Comparison of ENCODE assay signal across 9 cellular contexts in the genomic region with DNA sequence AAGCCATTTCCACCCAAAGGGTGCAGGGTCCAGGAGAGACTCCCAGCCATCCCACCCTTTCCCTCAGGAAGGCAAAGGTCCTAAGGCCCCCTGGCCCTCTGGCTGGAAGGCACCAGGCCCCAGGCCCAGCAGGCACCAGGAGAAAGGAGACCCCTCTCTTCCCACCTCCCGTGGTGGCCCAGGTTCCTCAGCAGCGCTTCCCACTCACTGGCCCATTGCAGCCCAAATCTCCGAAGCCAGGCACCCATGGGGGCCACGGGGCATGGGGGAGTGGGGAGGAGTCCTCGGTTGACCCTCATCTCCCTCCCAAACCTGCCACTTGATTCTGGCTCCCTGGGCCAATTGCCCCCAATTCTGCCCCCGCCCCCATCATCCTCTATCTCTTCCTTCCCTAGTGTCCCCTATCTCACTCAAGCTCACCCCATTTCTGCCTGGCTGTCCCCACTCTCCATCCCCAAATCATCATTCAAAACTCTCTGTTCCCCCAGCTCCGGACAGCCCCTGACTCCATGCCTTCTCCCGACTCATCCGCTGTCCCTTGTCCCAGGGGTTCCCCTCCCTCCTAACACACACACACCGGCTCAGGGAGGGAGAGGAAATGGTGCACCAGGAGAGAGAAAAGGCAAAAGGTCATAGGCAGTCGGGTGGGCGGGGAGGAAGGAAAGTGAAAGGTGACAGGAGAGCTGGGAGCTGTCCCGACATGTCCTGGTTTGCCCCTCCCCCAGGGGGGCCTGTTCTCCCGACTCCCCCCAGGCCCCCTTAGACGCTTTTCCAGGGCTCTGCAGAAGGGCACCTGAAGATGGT. TPM values are rescaled to one million over a fixed set of nuclear protein-coding genes. Genes with fewer than 3 reads are reported as not detected.
DNase-seq lines count a peak whose midpoint lies in the region; ATAC-seq and TF ChIP-seq lines count a peak whose summit lies in the region.
"Had no signal": no experiment of that assay in that cellular context is flagged by ENCODE, and none has a peak within 500 bp of the region (broad histone marks: within the 10 kb centered on the region; RNA-seq: fewer than 3 reads in every experiment).

No MANE protein-coding gene starts in this region.

- no peak for DNase-seq in activated CD8-positive, alpha-beta memory T cell treated with anti-CD3 and anti-CD28 coated beads, Interleukin-2, amount 10 ng/mL, durations not matched to agents 7 days and 5 days
- no peak for DNase-seq in activated CD8-positive, alpha-beta memory T cell treated with anti-CD3 and anti-CD28 coated beads, Interleukin-2, amount 50 U/mL, for 48 hours
- DNase-seq in ascending aorta (ENCODE audit: low spot score in 2 of 2): no peak
- DNase-seq in right lobe of liver: no peak
- DNase-seq in tibial nerve (ENCODE audit: low spot score in 2 of 2): no peak
- no peak for DNase-seq in medulla oblongata (ENCODE audit: extremely low spot score)
- DNase-seq: DMS 273 treated with DMSO at 0.1 percent for 48 hours had no signal

- no peak for TF ChIP-seq CTCF in ascending aorta (IDR thresholded peaks at IDR 0.05)
- TF ChIP-seq CTCF in right lobe of liver (IDR thresholded peaks at IDR 0.05): no peak
- TF ChIP-seq CTCF in tibial nerve (IDR thresholded peaks at IDR 0.05): no peak

- H3K27me3 ChIP-seq in ascending aorta (peaks cover 3% of the 10 kb centered on the region), right lobe of liver (no peaks in the 10 kb centered on the region), tibial nerve (peaks cover 0 to 8% of the 10 kb centered on the region in 2 donors)

- peaks cover 47% of the 10 kb centered on the region for H3K36me3 Mint-ChIP-seq in activated CD8-positive, alpha-beta memory T cell treated with anti-CD3 and anti-CD28 coated beads, Interleukin-2, amount 10 ng/mL, durations not matched to agents 7 days and 5 days

- 35% methylated on average over 11 of the region's 15 CpGs for WGBS in right lobe of liver (ENCODE audit: insufficient coverage, low coverage, low lambda C conversion rate, missing lambda C conversion rate)
- 57 to 60% methylated on average over 15 of the region's 15 CpGs for WGBS in tibial nerve, 2 donors

- peak overlapping the region; percentile 95 for H3K27ac Mint-ChIP-seq in activated CD8-positive, alpha-beta memory T cell treated with anti-CD3 and anti-CD28 coated beads, Interleukin-2, amount 10 ng/mL, durations not matched to agents 7 days and 5 days

- TF ChIP-seq POLR2A in right lobe of liver (IDR thresholded peaks at IDR 0.05): no peak
- TF ChIP-seq POLR2A in tibial nerve (IDR thresholded peaks at IDR 0.05): no peak

- H3K27ac ChIP-seq in ascending aorta (no peak overlapping the region), right lobe of liver (peak overlapping the region in 1 of 3 donors; percentile 17), tibial nerve (peak overlapping the region in 2 of 4 donors; percentile 60 to 62)

- peak overlapping the region; percentile 92 for H3K4me3 Mint-ChIP-seq in activated CD8-positive, alpha-beta memory T cell treated with anti-CD3 and anti-CD28 coated beads, Interleukin-2, amount 10 ng/mL, durations not matched to agents 7 days and 5 days

- H3K9me3 ChIP-seq in ascending aorta (no peaks in the 10 kb centered on the region), right lobe of liver (no peaks in the 10 kb centered on the region), tibial nerve (no peaks in the 10 kb centered on the region)

- no peak for TF ChIP-seq EP300 in tibial nerve (IDR thresholded peaks at IDR 0.05)

- ATAC-seq in activated CD8-positive, alpha-beta memory T cell treated with anti-CD3 and anti-CD28 coated beads, Interleukin-2, amount 10 ng/mL, durations not matched to agents 7 days and 5 days: peak; percentile 2
- peak in 3 of 4 donors; percentile 7 to 56 (median 11) for ATAC-seq in right lobe of liver
- no peak for ATAC-seq in GM21515 (IDR thresholded peaks at IDR 0.05; ENCODE audit: unreplicated experiment)
- no peak for ATAC-seq in HG02759 (IDR thresholded peaks at IDR 0.05; ENCODE audit: unreplicated experiment)

- CTCF ChIA-PET in activated CD8-positive, alpha-beta memory T cell treated with anti-CD3 and anti-CD28 coated beads, Interleukin-2, amount 10 ng/mL, durations not matched to agents 7 days and 5 days (lab: Charles Lee): interaction anchor here (0.8 to 3.1 kb wide), 11 partner anchors 10 to 137 kb away, joined by 3 to 23 read pairs (median 5); a partner anchor contains a TSS

- peaks cover 74% of the 10 kb centered on the region for H3K4me1 Mint-ChIP-seq in activated CD8-positive, alpha-beta memory T cell treated with anti-CD3 and anti-CD28 coated beads, Interleukin-2, amount 10 ng/mL, durations not matched to agents 7 days and 5 days

- intact Hi-C loops in ascending aorta (cut with DNase I) (no loop called here), right lobe of liver (cut with DNase I) (no loop called here)

- H3K4me3 ChIP-seq in ascending aorta (peak overlapping the region; percentile 58 to 71), right lobe of liver (peak overlapping the region; percentile 35 to 47 (median 41)), tibial nerve (peak overlapping the region; percentile 36 to 66 (median 55))

- no peaks in the 10 kb centered on the region for H3K9me3 Mint-ChIP-seq in activated CD8-positive, alpha-beta memory T cell treated with anti-CD3 and anti-CD28 coated beads, Interleukin-2, amount 10 ng/mL, durations not matched to agents 7 days and 5 days (ENCODE audit: low read depth)

- H3K4me1 ChIP-seq in ascending aorta (peaks cover 0 to 5% of the 10 kb centered on the region in 2 donors), right lobe of liver (peaks cover 0 to 6% (median 0%) of the 10 kb centered on the region in 4 donors), tibial nerve (peaks cover 0 to 47% (median 21%) of the 10 kb centered on the region in 4 donors)

- H3K27me3 Mint-ChIP-seq in activated CD8-positive, alpha-beta memory T cell treated with anti-CD3 and anti-CD28 coated beads, Interleukin-2, amount 10 ng/mL, durations not matched to agents 7 days and 5 days: peaks cover 3% of the 10 kb centered on the region

- H3K36me3 ChIP-seq in ascending aorta: no peaks in the 10 kb centered on the region
- H3K36me3 ChIP-seq in right lobe of liver: no peaks in the 10 kb centered on the region
- no peaks in the 10 kb centered on the region for H3K36me3 ChIP-seq in tibial nerve

RNA-seq across cellular contexts. Expression of a gene that starts 1.2 kb away (rescaled TPM):
- 100 to 1,000 TPM; 107 to 304 TPM for total RNA-seq in activated CD8-positive, alpha-beta memory T cell treated with anti-CD3 and anti-CD28 coated beads, Interleukin-2, amount 10 ng/mL, durations not matched to agents 7 days and 5 days
- total RNA-seq in ascending aorta (not detected), right lobe of liver (1 to 10 TPM in 3 of 6 experiments, under 1 TPM in 1, not detected in 2; 0.15 to 2.0 (median 1.6) TPM), tibial nerve (under 1 TPM; 0.30 to 0.84 (median 0.72) TPM)

RNA-seq across cellular contexts. Expression of a gene that starts 21.3 kb away (rescaled TPM):
- 100 to 1,000 TPM; 122 to 141 TPM for total RNA-seq in activated CD8-positive, alpha-beta memory T cell treated with anti-CD3 and anti-CD28 coated beads, Interleukin-2, amount 10 ng/mL, durations not matched to agents 7 days and 5 days
- not detected for total RNA-seq in ascending aorta
- under 1 TPM in 4 of 6 experiments, not detected in 2; 0.10 to 0.75 (median 0.19) TPM for total RNA-seq in right lobe of liver
- total RNA-seq in tibial nerve: 10 to 100 TPM in 1 of 4 donors, 1 to 10 TPM in 3; 1.4 to 19.7 (median 4.2) TPM

RNA-seq across cellular contexts. Expression of a gene that starts 43.9 kb away (rescaled TPM):
- 10 to 100 TPM in 1 of 2 experiments, 1 to 10 TPM in 1; 8.7 to 10.2 TPM for total RNA-seq in activated CD8-positive, alpha-beta memory T cell treated with anti-CD3 and anti-CD28 coated beads, Interleukin-2, amount 10 ng/mL, durations not matched to agents 7 days and 5 days
- 55.9 TPM for total RNA-seq in ascending aorta
- total RNA-seq in right lobe of liver: 1 to 10 TPM in 5 of 6 experiments, under 1 TPM in 1; 0.86 to 8.6 (median 4.0) TPM
- total RNA-seq in tibial nerve: 10 to 100 TPM; 38.7 to 57.9 (median 45.3) TPM

Comparison
In these comparisons a context has a peak if more than half of its experiments do, and no peak if none do; other contexts are left out.
1. ATAC-seq: peak in activated CD8-positive, alpha-beta memory T cell treated with anti-CD3 and anti-CD28 coated beads, Interleukin-2, amount 10 ng/mL, durations not matched to agents 7 days and 5 days (single experiment) and right lobe of liver (3 of 4); none in GM21515 (single experiment) and HG02759 (single experiment).
2. RNA of a gene that starts 1.2 kb away (total RNA-seq): 107 to 304 TPM in activated CD8-positive, alpha-beta memory T cell treated with anti-CD3 and anti-CD28 coated beads, Interleukin-2, amount 10 ng/mL, durations not matched to agents 7 days and 5 days; 0.15 to 2.0 TPM in right lobe of liver, 0.30 to 0.84 TPM in tibial nerve and not detected in ascending aorta (single experiment); every median in the first group is over 10 times any median in the second.
3. RNA of a gene that starts 21.3 kb away (total RNA-seq): 122 to 141 TPM in activated CD8-positive, alpha-beta memory T cell treated with anti-CD3 and anti-CD28 coated beads, Interleukin-2, amount 10 ng/mL, durations not matched to agents 7 days and 5 days; 1.4 to 19.7 TPM in tibial nerve, 0.10 to 0.75 TPM in right lobe of liver and not detected in ascending aorta (single experiment); every median in the first group is over 4 times any median in the second.
4. Peak in every context shown above with its lines, with median percentiles within 50 percentile points of each other: H3K4me3 ChIP-seq.